23 cellular contexts compared by ENCODE assay signal in the genomic region with DNA sequence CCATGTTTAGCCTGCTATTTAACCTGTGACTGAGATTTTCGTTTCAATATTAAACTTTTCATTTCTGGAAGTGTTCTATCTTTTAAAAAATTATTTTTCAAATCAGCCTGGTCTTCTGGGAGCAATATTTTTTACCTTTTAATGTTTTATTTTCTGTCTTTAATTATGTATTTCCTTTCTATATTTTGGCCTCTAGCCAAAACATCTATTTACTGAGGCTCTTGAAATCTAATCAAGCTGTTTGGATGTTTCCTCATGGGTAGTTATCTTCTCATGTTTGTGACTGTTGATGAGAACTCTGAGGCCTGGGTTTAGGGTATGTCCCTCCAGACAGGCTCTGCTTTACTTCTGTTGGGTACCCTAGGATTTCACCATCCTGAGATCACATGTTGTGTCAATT.
DNase-seq lines count a peak whose midpoint lies in the region; ATAC-seq lines count a peak whose summit lies in the region.
"Had no signal": no experiment of that assay in that cellular context is flagged by ENCODE, and none has a peak within 500 bp of the region (broad histone marks: within the 10 kb centered on the region; RNA-seq: fewer than 3 reads in every experiment).

No MANE protein-coding gene starts in this region.

- no peak overlapping the region for H3K27ac ChIP-seq in caudate nucleus (ENCODE audit: low read depth, low read length)
- H3K27ac ChIP-seq: 22Rv1, BLaER1, KMS-11 had no signal

- DNase-seq in NCI-H510A treated with DMSO at 0.1 percent for 48 hours (lab: John Stamatoyannopoulos, UW) (peak; percentile 30), NCI-H510A (lab: John Stamatoyannopoulos, UW) (no peak), NCI-H2029 treated with DMSO at 0.1 percent for 48 hours (lab: John Stamatoyannopoulos, UW) (peak; percentile 30), NCI-H774 (lab: John Stamatoyannopoulos, UW) (peak; percentile 14), caudate nucleus (lab: John Stamatoyannopoulos, UW) (no peak), NCI-H2227 treated with DMSO at 0.1 percent for 48 hours (lab: John Stamatoyannopoulos, UW) (no peak)
- DNase-seq: ACHN; CD4-positive, alpha-beta T cell; DMS153; GOT3; NCI-H1092 treated with DMSO at 0.1 percent for 48 hours; NCI-H187; NCI-H2171; NCI-H82; Right ventricle myocardium superior; T1000 had no signal

- ATAC-seq in HG02588 (IDR thresholded peaks at IDR 0.05; ENCODE audit: unreplicated experiment), result no peak
- ATAC-seq in GM21723 (IDR thresholded peaks at IDR 0.05; ENCODE audit: unreplicated experiment), result no peak
- ATAC-seq: GM12878, HCT116 had no signal

Comparison
In these comparisons a context has a peak if more than half of its experiments do, and no peak if none do; other contexts are left out.
1. DNase-seq: peak in NCI-H510A treated with DMSO at 0.1 percent for 48 hours (single experiment), NCI-H2029 treated with DMSO at 0.1 percent for 48 hours (single experiment) and NCI-H774 (single experiment); none in NCI-H510A (single experiment), caudate nucleus (0 of 61) and NCI-H2227 treated with DMSO at 0.1 percent for 48 hours (single experiment).